In genomic region chr7:12403287-12404181, GRCh38 we compare ENCODE assay signal across 1 cellular context.
A peak's percentile ranks its signal among the peaks of the same experiment; 100 is the strongest.
TF ChIP-seq lines count a peak whose summit lies in the region.

Gene VWDE (minus strand): TSS chr7:12403865. CDS start chr7:12403716, 149 bp downstream.

TF ChIP-seq in H1, 55 proteins besides CTCF, POLR2A, EP300 and RAD21:
- no peak for TF ChIP-seq BRCA1 (IDR thresholded peaks at IDR 0.05; ENCODE audit: low read depth, low read length)
- peak; percentile 58; the same call in 1 of the 2 replicates for TF ChIP-seq MAX (IDR thresholded peaks at IDR 0.05)
- peak; percentile 97 for TF ChIP-seq RBBP5 (IDR thresholded peaks at IDR 0.05; ENCODE audit: borderline replicate concordance, low read depth, low read length)
- TF ChIP-seq HDAC2 (IDR thresholded peaks at IDR 0.05; ENCODE audit: borderline replicate concordance in 1 of 2, low read depth in 2 of 2, low read length in 2 of 2): peak; percentile 21 to 63; a peak in 1 of 4 replicates
- no peak for TF ChIP-seq MAFK (IDR thresholded peaks at IDR 0.05; ENCODE audit: low read depth, low read length)
- peak; percentile 57 for TF ChIP-seq POLR2AphosphoS5 (IDR thresholded peaks at IDR 0.05; ENCODE audit: low read depth, low read length)
- TF ChIP-seq BCL11A (IDR thresholded peaks at IDR 0.05; ENCODE audit: low read depth in 2 of 2, low read length in 2 of 2): no peak
- peak; percentile 71 for TF ChIP-seq PHF8 (conservative IDR thresholded peaks at IDR 0.05; ENCODE audit: low read depth, low read length)
- peak; percentile 44; the same call in 1 of the 2 replicates for TF ChIP-seq BACH1 (IDR thresholded peaks at IDR 0.05; ENCODE audit: low read length)
- no peak for TF ChIP-seq SAP30 (IDR thresholded peaks at IDR 0.05; ENCODE audit: insufficient read depth, insufficient replicate concordance, low read length)
- TF ChIP-seq TAF1 (IDR thresholded peaks at IDR 0.05; ENCODE audit: low read depth, low read length): peak; percentile 76
- TF ChIP-seq EGR1 (IDR thresholded peaks at IDR 0.05; ENCODE audit: borderline replicate concordance, low read depth, low read length): peak; percentile 96
- no peak for TF ChIP-seq CBX5 (IDR thresholded peaks at IDR 0.05; ENCODE audit: low read depth, low read length)
- TF ChIP-seq CTBP2 (IDR thresholded peaks at IDR 0.05; ENCODE audit: borderline replicate concordance, insufficient read depth, insufficient read length, low read length): no peak
- no peak for TF ChIP-seq CBX8 (IDR thresholded peaks at IDR 0.05; ENCODE audit: borderline replicate concordance, low read depth, low read length)
- TF ChIP-seq CHD7 (IDR thresholded peaks at IDR 0.05; ENCODE audit: insufficient replicate concordance, low read length): no peak
- TF ChIP-seq GABPA (IDR thresholded peaks at IDR 0.05; ENCODE audit: borderline replicate concordance, insufficient read depth, low read length): no peak
- TF ChIP-seq YY1 (IDR thresholded peaks at IDR 0.05; ENCODE audit: low read depth, low read length): 0 out of 2 replicates have a peak, but pooled peaks have one; percentile 7
- TF ChIP-seq KDM4A (IDR thresholded peaks at IDR 0.05; ENCODE audit: low read depth, low read length, severe bottlenecking): peak; percentile 69
- TF ChIP-seq ASH2L (IDR thresholded peaks at IDR 0.05; ENCODE audit: low read length): peak; percentile 94
- no peak for TF ChIP-seq SUZ12 (IDR thresholded peaks at IDR 0.05; ENCODE audit: low read length)
- TF ChIP-seq CREB1 (IDR thresholded peaks at IDR 0.05): peak; percentile 94
- no peak for TF ChIP-seq SP4 (IDR thresholded peaks at IDR 0.05; ENCODE audit: low read length)
- no peak for TF ChIP-seq ZNF274 (IDR thresholded peaks at IDR 0.05; ENCODE audit: borderline replicate concordance, extremely low read depth, low read length)
- no peak for TF ChIP-seq TAF7 (optimal IDR thresholded peaks at IDR 0.05; ENCODE audit: borderline replicate concordance, low read depth, low read length)
- peak in 1 of 2 experiments; percentile 58; a peak in 1 of 4 replicates for TF ChIP-seq SIN3A (conservative IDR thresholded peaks at IDR 0.05 in 1 of 2, IDR thresholded peaks at IDR 0.05 in 1 of 2; ENCODE audit: low read depth in 1 of 2, low read length in 2 of 2)
- no peak for TF ChIP-seq TEAD4 (IDR thresholded peaks at IDR 0.05; ENCODE audit: low read depth, low read length)
- 0 out of 2 replicates have a peak, but pooled peaks have one; percentile 44 for TF ChIP-seq GTF2F1 (IDR thresholded peaks at IDR 0.05; ENCODE audit: borderline replicate concordance, low read depth, low read length)
- TF ChIP-seq TBP (IDR thresholded peaks at IDR 0.05; ENCODE audit: low read depth, low read length): peak; percentile 80
- no peak for TF ChIP-seq JUN (IDR thresholded peaks at IDR 0.05; ENCODE audit: low read depth, low read length)
- TF ChIP-seq SIRT6 (IDR thresholded peaks at IDR 0.05; ENCODE audit: low read length): no peak
- no peak for TF ChIP-seq SRF (IDR thresholded peaks at IDR 0.05; ENCODE audit: low read depth, low read length)
